23 cellular contexts compared by ENCODE assay signal in the genomic region with DNA sequence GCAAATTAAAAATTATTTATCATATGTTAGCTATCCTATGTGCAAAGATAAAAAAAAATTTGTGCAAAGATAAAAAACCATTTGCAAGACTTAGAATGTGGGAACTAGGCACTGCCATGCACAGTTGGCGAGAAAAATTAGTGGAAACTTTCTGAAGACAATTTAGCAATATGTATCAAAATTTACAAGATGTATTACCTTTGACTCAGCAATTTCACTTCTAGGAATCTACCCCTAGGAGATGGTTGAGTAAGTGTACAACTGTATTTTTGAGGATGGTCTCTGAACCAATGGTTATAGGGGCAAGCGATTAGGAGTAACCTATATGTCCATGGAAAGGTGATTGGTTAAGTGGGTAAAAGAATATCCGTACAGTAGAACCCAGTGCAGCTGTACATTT.
DNase-seq lines count a peak whose midpoint lies in the region; ATAC-seq, FAIRE-seq and TF ChIP-seq lines count a peak whose summit lies in the region.
"Had no signal": no experiment of that assay in that cellular context is flagged by ENCODE, and none has a peak within 500 bp of the region (broad histone marks: within the 10 kb centered on the region; RNA-seq: fewer than 3 reads in every experiment).

No MANE protein-coding gene starts in this region.

- peak overlapping the region in 1 of 2 experiments; percentile 82; a peak in 2 of 4 replicates for H3K27ac ChIP-seq in SK-N-SH (ENCODE audit: low read depth in 2 of 2, low read length in 1 of 2)
- H3K27ac ChIP-seq in PC-9, result peak overlapping the region; percentile 75
- H3K27ac ChIP-seq in K562 (ENCODE audit: extremely low read depth, low read depth, low read length), result no peak overlapping the region
- H3K27ac ChIP-seq: C4-2B had no signal

- peaks cover 6 to 17% of the 10 kb centered on the region in 2 experiments; a peak in 2 of 4 replicates for H3K4me1 ChIP-seq in SK-N-SH (ENCODE audit: control insufficient read depth in 1 of 2, insufficient read depth in 2 of 2, low read depth in 1 of 2, low read length in 1 of 2)
- peaks cover 24% of the 10 kb centered on the region for H3K4me1 ChIP-seq in PC-9 (replicated peaks; ENCODE audit: insufficient read depth)
- peaks cover 4% of the 10 kb centered on the region in 2 experiments; a peak in 4 of 5 replicates for H3K4me1 ChIP-seq in K562 (replicated peaks in 1 of 2; ENCODE audit: control insufficient read depth in 2 of 2, insufficient read depth in 2 of 2, low read length in 2 of 2)
- H3K4me1 ChIP-seq: Caco-2 had no signal

- H3K27me3 ChIP-seq in SK-N-SH (ENCODE audit: insufficient read depth) (no peaks in the 10 kb centered on the region), PC-9 (ENCODE audit: insufficient read depth, low read depth) (no peaks in the 10 kb centered on the region), K562 (ENCODE audit: control insufficient read depth in 2 of 2, insufficient read depth in 2 of 2, low read length in 2 of 2) (peaks cover 16 to 19% of the 10 kb centered on the region in 2 experiments)

- no peak for TF ChIP-seq CTCF in SK-N-SH (IDR thresholded peaks at IDR 0.05)
- no peak for TF ChIP-seq CTCF in PC-9 (conservative IDR thresholded peaks at IDR 0.05)
- no peak for TF ChIP-seq CTCF in K562 (IDR thresholded peaks at IDR 0.05 in 2 of 3, conservative IDR thresholded peaks at IDR 0.05 in 1 of 3; ENCODE audit: insufficient read depth in 2 of 3, low read depth in 1 of 3, low read length in 3 of 3)

- H3K9ac ChIP-seq in SK-N-SH (no peak overlapping the region), K562 (ENCODE audit: insufficient read depth in 1 of 2, low read depth in 2 of 2, low read length in 2 of 2) (no peak overlapping the region)
- H3K9ac ChIP-seq: GM23248 had no signal

- no peaks in the 10 kb centered on the region for H4K20me1 ChIP-seq in SK-N-SH (ENCODE audit: insufficient read depth)
- no peaks in the 10 kb centered on the region for H4K20me1 ChIP-seq in PC-9 (ENCODE audit: insufficient read depth)
- no peaks in the 10 kb centered on the region; the same call in 1 of the 2 replicates for H4K20me1 ChIP-seq in K562 (replicated peaks; ENCODE audit: control insufficient read depth, insufficient read depth, low read length)

- FAIRE-seq in K562 (lab: Jason Lieb, UNC), result no peak
- FAIRE-seq: D721Med, GM12892, GM18507, H54, HTR-8/SVneo had no signal

- H3F3A ChIP-seq in SK-N-SH (replicated peaks; ENCODE audit: insufficient read depth) (peaks cover 21% of the 10 kb centered on the region), PC-9 (ENCODE audit: insufficient read depth, low read depth) (peaks cover 17% of the 10 kb centered on the region; the same call in 1 of the 2 replicates)

- DNase-seq in SK-N-SH, result no peak
- no peak for DNase-seq in PC-9
- DNase-seq in K562 (ENCODE audit: extremely low read depth in 1 of 4, low spot score in 3 of 4), result no peak
- no peak for DNase-seq in A172 (ENCODE audit: low spot score)
- DNase-seq in NCI-H1436 (lab: John Stamatoyannopoulos, UW), result no peak
- DNase-seq in germinal center (ENCODE audit: low spot score), result no peak
- no peak for DNase-seq in H4 (ENCODE audit: low spot score)
- DNase-seq: 8988T; AML-193; Caco-2; CD4-positive, alpha-beta T cell; DMS153; DMS79; GDM1; GM23248; HCEC 1CT had no signal

- H3K4me3 ChIP-seq in SK-N-SH (ENCODE audit: low read depth in 2 of 2, low read length in 1 of 2), result no peak overlapping the region
- H3K4me3 ChIP-seq in PC-9, result no peak overlapping the region
- H3K4me3 ChIP-seq in K562, result no peak overlapping the region
- H3K4me3 ChIP-seq: GM23248 had no signal

- CTCF ChIA-PET in SK-N-SH (lab: Yijun Ruan, JAX), result interaction anchor here (1.4 to 8.8 kb wide), 8 partner anchors 10 to 120 kb away, joined by 5 to 55 read pairs (median 10); no protein-coding TSS in a partner anchor
- CTCF ChIA-PET in PC-9 (lab: Charles Lee), result no interaction called here
- CTCF ChIA-PET in K562 (lab: Yijun Ruan, JAX; ENCODE audit: low intra/inter-chr PET ratio), result no interaction called here

- POLR2A ChIA-PET in SK-N-SH (lab: Yijun Ruan, JAX), result no interaction called here
- POLR2A ChIA-PET in PC-9 (lab: Charles Lee; ENCODE audit: unreplicated experiment), result no interaction called here
- POLR2A ChIA-PET in K562 (lab: Yijun Ruan, JAX), result interaction anchor here (1.4 kb wide), 1 partner anchor 10 kb away, joined by 4 read pairs; no protein-coding TSS in a partner anchor

- H2AFZ ChIP-seq in SK-N-SH (ENCODE audit: low read depth) (no peak overlapping the region), PC-9 (no peak overlapping the region), K562 (ENCODE audit: low read depth, low read length) (no peak overlapping the region)
- H2AFZ ChIP-seq: GM23248 had no signal

- no peaks in the 10 kb centered on the region for H3K36me3 ChIP-seq in SK-N-SH (replicated peaks in 1 of 2; ENCODE audit: control insufficient read depth in 1 of 2, insufficient read depth in 2 of 2, low read length in 1 of 2)
- no peaks in the 10 kb centered on the region for H3K36me3 ChIP-seq in PC-9 (ENCODE audit: low read depth)
- H3K36me3 ChIP-seq in K562 (ENCODE audit: control insufficient read depth, insufficient read depth, low read length), result no peaks in the 10 kb centered on the region

- no peak for ATAC-seq in SK-N-SH treated with all-trans-retinoic acid at 6 μM for 48 hours
- ATAC-seq in K562, result no peak

- H3K9me1 ChIP-seq in K562 (ENCODE audit: control insufficient read depth, insufficient read depth, low read length), result no peaks in the 10 kb centered on the region

- H3K9me2 ChIP-seq in SK-N-SH (no peaks in the 10 kb centered on the region), PC-9 (ENCODE audit: insufficient read depth) (no peaks in the 10 kb centered on the region)

- no peak for TF ChIP-seq EP300 in SK-N-SH (IDR thresholded peaks at IDR 0.05; ENCODE audit: borderline replicate concordance in 1 of 2, low read depth in 1 of 2, low read length in 1 of 2)
- no peak for TF ChIP-seq EP300 in K562 (IDR thresholded peaks at IDR 0.05; ENCODE audit: low read length)

- no peak for TF ChIP-seq POLR2A in K562 (conservative IDR thresholded peaks at IDR 0.05)

- in situ Hi-C loops in K562 (cut with MboI), result no loop called here

- TF ChIP-seq RAD21 in SK-N-SH (IDR thresholded peaks at IDR 0.05; ENCODE audit: low read length) (no peak), K562 (CRISPR knock-in tag; conservative IDR thresholded peaks at IDR 0.05 in 1 of 2, IDR thresholded peaks at IDR 0.05 in 1 of 2) (no peak)

- H3K9me3 ChIP-seq in SK-N-SH, result no peaks in the 10 kb centered on the region
- no peaks in the 10 kb centered on the region for H3K9me3 ChIP-seq in PC-9 (ENCODE audit: insufficient read depth, low read depth)
- H3K9me3 ChIP-seq in K562 (replicated peaks; ENCODE audit: control insufficient read depth, insufficient read depth, low read depth, low read length), result no peaks in the 10 kb centered on the region
- H3K9me3 ChIP-seq: Caco-2 had no signal

- H3K79me2 ChIP-seq in SK-N-SH (ENCODE audit: insufficient read depth), result no peaks in the 10 kb centered on the region
- H3K79me2 ChIP-seq in PC-9 (ENCODE audit: low read depth), result no peaks in the 10 kb centered on the region
- no peaks in the 10 kb centered on the region for H3K79me2 ChIP-seq in K562 (ENCODE audit: control insufficient read depth, insufficient read depth, low read length)

- 93% methylated on average over 3 of the region's 3 CpGs for WGBS in SK-N-SH (ENCODE audit: low lambda C conversion rate)
- 38% methylated on average over 3 of the region's 3 CpGs for WGBS in K562 (ENCODE audit: insufficient coverage, low coverage, missing lambda C conversion rate)

- intact Hi-C loops in PC-9 (cut with micrococcal nuclease; ENCODE audit: unreplicated experiment), result loop anchor here (5.0 kb wide), 1 partner anchor 100 kb away; no protein-coding TSS in a partner anchor
- intact Hi-C loops in K562 (cut with micrococcal nuclease), result no loop called here

- BruUV-seq in PC-9 (replicated peaks; lab: Mats Ljungman, UMichigan) (no TSS peak), K562 (replicated peaks; lab: Mats Ljungman, UMichigan) (no TSS peak)

- H3K4me2 ChIP-seq in SK-N-SH (0 out of 2 replicates have a peak overlapping the region, but pooled peaks have one; percentile 64), PC-9 (no peak overlapping the region), K562 (ENCODE audit: insufficient read depth, low read length) (no peak overlapping the region)

TF ChIP-seq in SK-N-SH, 30 proteins besides CTCF, POLR2A, EP300 and RAD21 (continues in another document):
- no peak for TF ChIP-seq MEF2A (IDR thresholded peaks at IDR 0.05; ENCODE audit: borderline replicate concordance, low read depth)
- no peak for TF ChIP-seq SMC3 (IDR thresholded peaks at IDR 0.05; ENCODE audit: low read depth, low read length)
- TF ChIP-seq RFX5 (IDR thresholded peaks at IDR 0.05; ENCODE audit: low read length), result no peak

TF ChIP-seq in SK-N-SH treated with all-trans-retinoic acid at 6 μM for 48 hours, 23 proteins besides CTCF, POLR2A, EP300 and RAD21 (continues in another document):
- TF ChIP-seq ZNF70 (CRISPR knock-in tag; IDR thresholded peaks at IDR 0.05) (no peak), ZNF565 (CRISPR knock-in tag; conservative IDR thresholded peaks at IDR 0.05; ENCODE audit: low read depth) (no peak)

TF ChIP-seq in K562, 482 proteins besides CTCF, POLR2A, EP300 and RAD21:
- peak; percentile 25; the same call in 1 of the 2 replicates for TF ChIP-seq C11orf30 (IDR thresholded peaks at IDR 0.05; ENCODE audit: low read depth)
- 0 out of 2 replicates have a peak, but pooled peaks have one; percentile 16 for TF ChIP-seq MAFG (tag; conservative IDR thresholded peaks at IDR 0.05)
- peak; percentile 59 for TF ChIP-seq ZNF316 (IDR thresholded peaks at IDR 0.05)
- no peak for TF ChIP-seq NFE2 (IDR thresholded peaks at IDR 0.05; ENCODE audit: low read depth)
